31 cellular contexts compared by ENCODE assay signal in genomic region chr19:49599378-49600298, GRCh38. TPM values are rescaled to one million over a fixed set of nuclear protein-coding genes. Genes with fewer than 3 reads are reported as not detected.
A peak's percentile ranks its signal among the peaks of the same experiment; 100 is the strongest.
DNase-seq lines count a peak whose midpoint lies in the region; FAIRE-seq and TF ChIP-seq lines count a peak whose summit lies in the region.
"Had no signal": no experiment of that assay in that cellular context is flagged by ENCODE, and none has a peak within 500 bp of the region (broad histone marks: within the 10 kb centered on the region; RNA-seq: fewer than 3 reads in every experiment).

No MANE protein-coding gene starts in this region.

- peaks cover 36% of the 10 kb centered on the region for H3K36me3 Mint-ChIP-seq in activated CD4-positive, alpha-beta memory T cell treated with anti-CD3 and anti-CD28 coated beads for 36 hours
- H3K36me3 Mint-ChIP-seq in activated CD4-positive, alpha-beta memory T cell treated with anti-CD3 and anti-CD28 coated beads, Interleukin-2, amount 10 ng/mL, durations not matched to agents 7 days and 5 days (ENCODE audit: low read depth) = peaks cover 32% of the 10 kb centered on the region
- peaks cover 16 to 43% of the 10 kb centered on the region in 2 donors for H3K36me3 Mint-ChIP-seq in CD4-positive, alpha-beta memory T cell
- H3K36me3 Mint-ChIP-seq in neural progenitor cell = peaks cover 28% of the 10 kb centered on the region

- H3K27me3 Mint-ChIP-seq in activated CD4-positive, alpha-beta memory T cell treated with anti-CD3 and anti-CD28 coated beads for 36 hours = no peaks in the 10 kb centered on the region
- H3K27me3 Mint-ChIP-seq in activated CD4-positive, alpha-beta memory T cell treated with anti-CD3 and anti-CD28 coated beads, Interleukin-2, amount 10 ng/mL, durations not matched to agents 7 days and 5 days = no peaks in the 10 kb centered on the region
- H3K27me3 Mint-ChIP-seq in CD4-positive, alpha-beta memory T cell = no peaks in the 10 kb centered on the region
- H3K27me3 Mint-ChIP-seq in neural progenitor cell (ENCODE audit: insufficient read depth, low read depth) = peaks cover 12% of the 10 kb centered on the region
- H3K27me3 Mint-ChIP-seq: central memory CD8-positive, alpha-beta T cell had no signal

- peaks cover 52% of the 10 kb centered on the region for H3K36me3 ChIP-seq in CD4-positive, alpha-beta memory T cell (ENCODE audit: insufficient read depth, low read length)
- H3K36me3 ChIP-seq in neural progenitor cell = no peaks in the 10 kb centered on the region
- H3K36me3 ChIP-seq in adrenal gland (replicated peaks in 1 of 2) = peaks cover 0 to 95% of the 10 kb centered on the region in 2 donors
- H3K36me3 ChIP-seq: ovary had no signal

- no peaks in the 10 kb centered on the region for H3K9me3 ChIP-seq in CD4-positive, alpha-beta memory T cell (ENCODE audit: control insufficient read depth in 1 of 2, low read length in 2 of 2)
- H3K9me3 ChIP-seq in neural progenitor cell (ENCODE audit: low read depth) (no peaks in the 10 kb centered on the region), adrenal gland (replicated peaks in 1 of 3) (no peaks in the 10 kb centered on the region)
- H3K9me3 ChIP-seq: BE2C, heart right ventricle, ovary, testis had no signal

- no peaks in the 10 kb centered on the region for H3K9me3 Mint-ChIP-seq in activated CD4-positive, alpha-beta memory T cell treated with anti-CD3 and anti-CD28 coated beads for 36 hours
- no peaks in the 10 kb centered on the region for H3K9me3 Mint-ChIP-seq in activated CD4-positive, alpha-beta memory T cell treated with anti-CD3 and anti-CD28 coated beads, Interleukin-2, amount 10 ng/mL, durations not matched to agents 7 days and 5 days
- H3K9me3 Mint-ChIP-seq in CD4-positive, alpha-beta memory T cell = no peaks in the 10 kb centered on the region
- no peaks in the 10 kb centered on the region for H3K9me3 Mint-ChIP-seq in neural progenitor cell
- H3K9me3 Mint-ChIP-seq: activated naive CD4-positive, alpha-beta T cell treated with anti-CD3 and anti-CD28 coated beads, Interleukin-2, amount 50 U/mL, for 72 hours; central memory CD8-positive, alpha-beta T cell had no signal

- no peak overlapping the region for H3K4me2 ChIP-seq in neural progenitor cell
- H3K4me2 ChIP-seq: smooth muscle cell had no signal

- H3F3A ChIP-seq in neural progenitor cell (ENCODE audit: low read depth) = no peaks in the 10 kb centered on the region

- no peaks in the 10 kb centered on the region for H3K27me3 ChIP-seq in CD4-positive, alpha-beta memory T cell (ENCODE audit: insufficient read depth, low read length)
- H3K27me3 ChIP-seq in neural progenitor cell (no peaks in the 10 kb centered on the region), adrenal gland (no peaks in the 10 kb centered on the region)
- H3K27me3 ChIP-seq: BE2C, heart right ventricle, ovary, testis had no signal

- 92 to 95% (median 93%) methylated on average over 12 to 26 of the region's 26 CpGs for WGBS in adrenal gland, 4 donors

- TF ChIP-seq POLR2A in adrenal gland (IDR thresholded peaks at IDR 0.05) = no peak

- POLR2A ChIA-PET in activated CD4-positive, alpha-beta memory T cell treated with anti-CD3 and anti-CD28 coated beads for 36 hours (lab: Charles Lee) = interaction anchor here (0.6 kb wide), 1 partner anchor 41 kb away, joined by 3 read pairs; the partner anchor contains the start of gene RRAS
- POLR2A ChIA-PET in activated CD4-positive, alpha-beta memory T cell treated with anti-CD3 and anti-CD28 coated beads, Interleukin-2, amount 10 ng/mL, durations not matched to agents 7 days and 5 days (lab: Charles Lee) = interaction anchor here (0.6 kb wide), 1 partner anchor 35 kb away, joined by 3 read pairs; no protein-coding TSS in a partner anchor
- POLR2A ChIA-PET in CD4-positive, alpha-beta memory T cell (lab: Charles Lee; ENCODE audit: partially characterized antibody) = no interaction called here
- POLR2A ChIA-PET in RWPE1 (lab: Yijun Ruan, JAX; ENCODE audit: low non-redundant PET) = no interaction called here

- CTCF ChIA-PET in activated CD4-positive, alpha-beta memory T cell treated with anti-CD3 and anti-CD28 coated beads for 36 hours (lab: Charles Lee) = interaction anchor here (1.1 kb wide), 1 partner anchor 11 kb away, joined by 3 read pairs; no protein-coding TSS in a partner anchor
- CTCF ChIA-PET in activated CD4-positive, alpha-beta memory T cell treated with anti-CD3 and anti-CD28 coated beads, Interleukin-2, amount 10 ng/mL, durations not matched to agents 7 days and 5 days (lab: Charles Lee) = interaction anchor here (0.6 kb wide), 1 partner anchor 13 kb away, joined by 4 read pairs; no protein-coding TSS in a partner anchor
- CTCF ChIA-PET in CD4-positive, alpha-beta memory T cell (lab: Charles Lee; ENCODE audit: partially characterized antibody) = no interaction called here
- CTCF ChIA-PET in RWPE1 (lab: Yijun Ruan, JAX) = no interaction called here

- H3K4me1 ChIP-seq in CD4-positive, alpha-beta memory T cell (ENCODE audit: insufficient read depth, low read length) = peaks cover 4% of the 10 kb centered on the region
- no peaks in the 10 kb centered on the region for H3K4me1 ChIP-seq in neural progenitor cell
- no peaks in the 10 kb centered on the region for H3K4me1 ChIP-seq in adrenal gland (replicated peaks in 1 of 2)
- H3K4me1 ChIP-seq: BE2C, heart right ventricle, testis had no signal

- no peak overlapping the region for H3K9ac ChIP-seq in neural progenitor cell

- H3K27ac Mint-ChIP-seq in activated CD4-positive, alpha-beta memory T cell treated with anti-CD3 and anti-CD28 coated beads for 36 hours = peak overlapping the region; percentile 19
- H3K27ac Mint-ChIP-seq in activated CD4-positive, alpha-beta memory T cell treated with anti-CD3 and anti-CD28 coated beads, Interleukin-2, amount 10 ng/mL, durations not matched to agents 7 days and 5 days = no peak overlapping the region
- peak overlapping the region in 4 of 7 donors; percentile 10 to 64 (median 52) for H3K27ac Mint-ChIP-seq in CD4-positive, alpha-beta memory T cell
- H3K27ac Mint-ChIP-seq in neural progenitor cell = peak overlapping the region; percentile 60

- no peak for DNase-seq in activated CD4-positive, alpha-beta memory T cell treated with anti-CD3 and anti-CD28 coated beads for 36 hours
- no peak for DNase-seq in activated CD4-positive, alpha-beta memory T cell treated with anti-CD3 and anti-CD28 coated beads, Interleukin-2, amount 10 ng/mL, durations not matched to agents 7 days and 5 days
- DNase-seq in CD4-positive, alpha-beta memory T cell = no peak
- no peak for DNase-seq in RWPE1 (ENCODE audit: low spot score)
- DNase-seq in neural progenitor cell (ENCODE audit: low spot score) = no peak
- no peak for DNase-seq in urothelium cell line (ENCODE audit: low spot score)
- no peak for DNase-seq in caudate nucleus (lab: John Stamatoyannopoulos, UW)
- DNase-seq in adrenal gland = no peak
- DNase-seq: activated CD8-positive, alpha-beta memory T cell treated with anti-CD3 and anti-CD28 coated beads for 24 hours; activated T-cell treated with anti-CD3 and anti-CD28 coated beads, Interleukin-2, amount 50 U/mL, for 48 hours; BE2C; Calu3; erythroblast; foreskin fibroblast; HCEC 1CT; heart right ventricle; left colon; mesendoderm; NCI-H1048; NCI-H187; NCI-H748 treated with DMSO at 0.1 percent for 48 hours; ovary; retina; stimulated activated CD4-positive, alpha-beta T cell treated with anti-CD3 and anti-CD28 coated beads, Interleukin-2, amount 100 ng/mL, for 24 hours; testis; WERI-Rb-1 had no signal

- intact Hi-C loops in activated CD4-positive, alpha-beta memory T cell treated with anti-CD3 and anti-CD28 coated beads for 36 hours (cut with micrococcal nuclease) = no loop called here
- intact Hi-C loops in CD4-positive, alpha-beta memory T cell (cut with micrococcal nuclease) = no loop called here
- intact Hi-C loops in adrenal gland (cut with DNase I) = loop anchor here in 1 of 2 donors (5.0 kb wide), 1 partner anchor 33 kb away; no protein-coding TSS in a partner anchor

- no peak overlapping the region for H3K27ac ChIP-seq in CD4-positive, alpha-beta memory T cell (ENCODE audit: low read depth, low read length)
- peak overlapping the region; percentile 15 for H3K27ac ChIP-seq in RWPE1
- H3K27ac ChIP-seq in neural progenitor cell = no peak overlapping the region
- H3K27ac ChIP-seq in caudate nucleus (ENCODE audit: low read depth, low read length) = no peak overlapping the region
- H3K27ac ChIP-seq in adrenal gland = no peak overlapping the region
- H3K27ac ChIP-seq: heart right ventricle, ovary, SK-N-MC, testis, WERI-Rb-1 had no signal

- H4K20me1 ChIP-seq in neural progenitor cell (ENCODE audit: low read depth) = peaks cover 89% of the 10 kb centered on the region

- H3K4me3 ChIP-seq in CD4-positive, alpha-beta memory T cell (ENCODE audit: low read length in 2 of 2) = no peak overlapping the region
- H3K4me3 ChIP-seq in neural progenitor cell (no peak overlapping the region), adrenal gland (no peak overlapping the region)
- H3K4me3 ChIP-seq: heart right ventricle, ovary, SK-N-MC, smooth muscle cell, testis had no signal

- no peak overlapping the region for H3K4me3 Mint-ChIP-seq in activated CD4-positive, alpha-beta memory T cell treated with anti-CD3 and anti-CD28 coated beads for 36 hours
- no peak overlapping the region for H3K4me3 Mint-ChIP-seq in activated CD4-positive, alpha-beta memory T cell treated with anti-CD3 and anti-CD28 coated beads, Interleukin-2, amount 10 ng/mL, durations not matched to agents 7 days and 5 days
- H3K4me3 Mint-ChIP-seq in CD4-positive, alpha-beta memory T cell = no peak overlapping the region
- H3K4me3 Mint-ChIP-seq in neural progenitor cell = peak overlapping the region; percentile 33
- H3K4me3 Mint-ChIP-seq: central memory CD8-positive, alpha-beta T cell had no signal

- H3K4me1 Mint-ChIP-seq in activated CD4-positive, alpha-beta memory T cell treated with anti-CD3 and anti-CD28 coated beads for 36 hours (ENCODE audit: low read depth) = peaks cover 3% of the 10 kb centered on the region
- H3K4me1 Mint-ChIP-seq in activated CD4-positive, alpha-beta memory T cell treated with anti-CD3 and anti-CD28 coated beads, Interleukin-2, amount 10 ng/mL, durations not matched to agents 7 days and 5 days = peaks cover under 1% of the 10 kb centered on the region
- peaks cover 5 to 19% (median 14%) of the 10 kb centered on the region in 4 donors for H3K4me1 Mint-ChIP-seq in CD4-positive, alpha-beta memory T cell
- H3K4me1 Mint-ChIP-seq in neural progenitor cell = no peaks in the 10 kb centered on the region

- H3K79me2 ChIP-seq in neural progenitor cell (ENCODE audit: low read depth) = peaks cover 94% of the 10 kb centered on the region

- TF ChIP-seq CTCF in RWPE1 (conservative IDR thresholded peaks at IDR 0.05; ENCODE audit: low read depth) = no peak
- no peak for TF ChIP-seq CTCF in neural progenitor cell (IDR thresholded peaks at IDR 0.05)
- TF ChIP-seq CTCF in adrenal gland (IDR thresholded peaks at IDR 0.05) = no peak

- FAIRE-seq in urothelium cell line (lab: Jason Lieb, UNC) = no peak
- FAIRE-seq: GM12891 had no signal

- no peak overlapping the region for H2AFZ ChIP-seq in neural progenitor cell (replicated peaks)

RNA-seq across cellular contexts. Expression of gene PRR12, which starts 8.7 kb away (rescaled TPM):
- 10 to 100 TPM; 19.9 to 22.4 TPM for total RNA-seq in activated CD4-positive, alpha-beta memory T cell treated with anti-CD3 and anti-CD28 coated beads for 36 hours
- 10 to 100 TPM; 33.0 to 36.2 TPM for total RNA-seq in activated CD4-positive, alpha-beta memory T cell treated with anti-CD3 and anti-CD28 coated beads, Interleukin-2, amount 10 ng/mL, durations not matched to agents 7 days and 5 days
- total RNA-seq in CD4-positive, alpha-beta memory T cell = 10 to 100 TPM; 64.6 to 65.1 TPM
- polyA plus RNA-seq in CD4-positive, alpha-beta memory T cell = 1 to 10 TPM in 1 of 2 donors, not detected in 1; 1.2 TPM
- total RNA-seq in neural progenitor cell (ENCODE audit: low replicate concordance) (3.2 and 9.0 TPM in 2 replicates), adrenal gland (10 to 100 TPM; 14.3 to 39.3 (median 18.4) TPM)
- polyA plus RNA-seq in adrenal gland = 10 to 100 TPM in 1 of 3 donors, 1 to 10 TPM in 2; 4.2 to 49.8 (median 9.5) TPM

RNA-seq across cellular contexts. Expression of gene PRRG2, which starts 18.5 kb away (rescaled TPM):
- total RNA-seq in activated CD4-positive, alpha-beta memory T cell treated with anti-CD3 and anti-CD28 coated beads for 36 hours = 1 to 10 TPM in 1 of 2 experiments, under 1 TPM in 1; 0.85 to 1.5 TPM
- total RNA-seq in activated CD4-positive, alpha-beta memory T cell treated with anti-CD3 and anti-CD28 coated beads, Interleukin-2, amount 10 ng/mL, durations not matched to agents 7 days and 5 days = 1 to 10 TPM; 1.0 to 1.1 TPM
- total RNA-seq in CD4-positive, alpha-beta memory T cell = 1 to 10 TPM; 1.0 to 1.7 TPM
- under 1 TPM in 1 of 2 donors, not detected in 1; 0.34 TPM for polyA plus RNA-seq in CD4-positive, alpha-beta memory T cell
- total RNA-seq in neural progenitor cell (ENCODE audit: low replicate concordance) = 0.09 and 0.68 TPM in 2 replicates
- 1 to 10 TPM in 2 of 8 donors, under 1 TPM in 4, not detected in 2; 0.75 to 1.2 (median 0.89) TPM for total RNA-seq in adrenal gland
- 1 to 10 TPM in 1 of 3 donors, under 1 TPM in 2; 0.33 to 1.2 (median 0.71) TPM for polyA plus RNA-seq in adrenal gland

RNA-seq across cellular contexts. Expression of gene NOSIP, which starts 19.3 kb away (rescaled TPM):
- 10 to 100 TPM; 80.3 to 84.3 TPM for total RNA-seq in activated CD4-positive, alpha-beta memory T cell treated with anti-CD3 and anti-CD28 coated beads for 36 hours
- 100 to 1,000 TPM; 162 to 163 TPM for total RNA-seq in activated CD4-positive, alpha-beta memory T cell treated with anti-CD3 and anti-CD28 coated beads, Interleukin-2, amount 10 ng/mL, durations not matched to agents 7 days and 5 days
- total RNA-seq in CD4-positive, alpha-beta memory T cell = 100 to 1,000 TPM; 177 to 191 TPM
- polyA plus RNA-seq in CD4-positive, alpha-beta memory T cell = 100 to 1,000 TPM; 650 to 674 TPM
- total RNA-seq in neural progenitor cell (ENCODE audit: low replicate concordance) (26.2 and 68.3 TPM in 2 replicates), adrenal gland (10 to 100 TPM; 53.3 to 94.4 (median 60.7) TPM)
- polyA plus RNA-seq in adrenal gland = 100 to 1,000 TPM in 2 of 3 donors, 10 to 100 TPM in 1; 35.0 to 159 (median 145) TPM

RNA-seq across cellular contexts. Expression of gene RRAS, which starts 40.3 kb away (rescaled TPM):
- 10 to 100 TPM; 12.2 to 14.4 TPM for total RNA-seq in activated CD4-positive, alpha-beta memory T cell treated with anti-CD3 and anti-CD28 coated beads for 36 hours
- total RNA-seq in activated CD4-positive, alpha-beta memory T cell treated with anti-CD3 and anti-CD28 coated beads, Interleukin-2, amount 10 ng/mL, durations not matched to agents 7 days and 5 days = 10 to 100 TPM; 17.8 to 18.1 TPM
- 10 to 100 TPM; 12.0 to 13.4 TPM for total RNA-seq in CD4-positive, alpha-beta memory T cell
- polyA plus RNA-seq in CD4-positive, alpha-beta memory T cell = 10 to 100 TPM; 28.0 to 32.1 TPM
- total RNA-seq in neural progenitor cell (ENCODE audit: low replicate concordance) (9.6 and 15.2 TPM in 2 replicates), adrenal gland (10 to 100 TPM; 20.4 to 77.9 (median 42.3) TPM)
- 100 to 1,000 TPM in 2 of 3 donors, 10 to 100 TPM in 1; 21.9 to 180 (median 167) TPM for polyA plus RNA-seq in adrenal gland

RNA-seq across cellular contexts. Expression of gene SCAF1, which starts 42.4 kb away (rescaled TPM):
- total RNA-seq in activated CD4-positive, alpha-beta memory T cell treated with anti-CD3 and anti-CD28 coated beads for 36 hours = 10 to 100 TPM; 57.4 to 58.6 TPM
- 10 to 100 TPM; 65.3 to 66.4 TPM for total RNA-seq in activated CD4-positive, alpha-beta memory T cell treated with anti-CD3 and anti-CD28 coated beads, Interleukin-2, amount 10 ng/mL, durations not matched to agents 7 days and 5 days
- total RNA-seq in CD4-positive, alpha-beta memory T cell = 10 to 100 TPM; 60.5 to 62.7 TPM
- polyA plus RNA-seq in CD4-positive, alpha-beta memory T cell = 1 to 10 TPM in 1 of 2 donors, not detected in 1; 4.0 TPM
- total RNA-seq in neural progenitor cell (ENCODE audit: low replicate concordance) (8.7 and 27.5 TPM in 2 replicates), adrenal gland (10 to 100 TPM; 22.7 to 81.3 (median 50.6) TPM)
- 10 to 100 TPM in 2 of 3 donors, 1 to 10 TPM in 1; 7.9 to 67.7 (median 27.1) TPM for polyA plus RNA-seq in adrenal gland

Comparison
In these comparisons a context has a peak if more than half of its experiments do, and no peak if none do; other contexts are left out.
1. CTCF ChIA-PET loops: an anchor here in activated CD4-positive, alpha-beta memory T cell treated with anti-CD3 and anti-CD28 coated beads for 36 hours (1.1 kb wide) and activated CD4-positive, alpha-beta memory T cell treated with anti-CD3 and anti-CD28 coated beads, Interleukin-2, amount 10 ng/mL, durations not matched to agents 7 days and 5 days (0.6 kb wide); none called in CD4-positive, alpha-beta memory T cell and RWPE1.
2. POLR2A ChIA-PET loops: an anchor here in activated CD4-positive, alpha-beta memory T cell treated with anti-CD3 and anti-CD28 coated beads for 36 hours (0.6 kb wide) and activated CD4-positive, alpha-beta memory T cell treated with anti-CD3 and anti-CD28 coated beads, Interleukin-2, amount 10 ng/mL, durations not matched to agents 7 days and 5 days (0.6 kb wide); none called in CD4-positive, alpha-beta memory T cell and RWPE1.